ENCODE assay signal across 1 cellular context in genomic region chr12:69585189-69586062, GRCh38.
A peak's percentile ranks its signal among the peaks of the same experiment; 100 is the strongest.
TF ChIP-seq lines count a peak whose summit lies in the region.

CCT2 (plus strand) TSS chr12:69585459; CDS start chr12:69585522, 63 bp downstream.

TF ChIP-seq in K562, 482 proteins besides CTCF, POLR2A, EP300 and RAD21 (continued from another document and continues in another):
- TF ChIP-seq SMC3 (conservative IDR thresholded peaks at IDR 0.05; ENCODE audit: insufficient read depth, low read depth, low read length): 0 out of 2 replicates have a peak, but pooled peaks have one; percentile 15
- TF ChIP-seq PHB2 (IDR thresholded peaks at IDR 0.05; ENCODE audit: low read depth): no peak
- TF ChIP-seq FIP1L1 (IDR thresholded peaks at IDR 0.05; ENCODE audit: low read depth, low read length, poor library complexity, severe bottlenecking): peak; percentile 88
- TF ChIP-seq ZNF146 (CRISPR knock-in tag; IDR thresholded peaks at IDR 0.05; ENCODE audit: unreplicated experiment): no peak
- TF ChIP-seq MAX (CRISPR knock-in tag; IDR thresholded peaks at IDR 0.05): peak; percentile 99
- TF ChIP-seq COPS2 (conservative IDR thresholded peaks at IDR 0.05): no peak
- no peak for TF ChIP-seq THAP7 (CRISPR knock-in tag; IDR thresholded peaks at IDR 0.05)
- no peak for TF ChIP-seq EHMT2 (IDR thresholded peaks at IDR 0.05)
- TF ChIP-seq FOXJ2 (tag; IDR thresholded peaks at IDR 0.05): no peak
- TF ChIP-seq HLTF (IDR thresholded peaks at IDR 0.05): peak; percentile 87
- TF ChIP-seq GTF2B (IDR thresholded peaks at IDR 0.05; ENCODE audit: extremely low read depth, insufficient read length): no peak
- no peak for TF ChIP-seq CHD4 (IDR thresholded peaks at IDR 0.05; ENCODE audit: insufficient read depth, insufficient replicate concordance, low read depth, low read length, poor library complexity, severe bottlenecking)
- peak; percentile 82 for TF ChIP-seq ZBTB12 (CRISPR knock-in tag; IDR thresholded peaks at IDR 0.05)
- TF ChIP-seq CREB3L1 (IDR thresholded peaks at IDR 0.05; ENCODE audit: borderline replicate concordance, low read depth): peak; percentile 53
- no peak for TF ChIP-seq RFX7 (CRISPR knock-in tag; IDR thresholded peaks at IDR 0.05)
- no peak for TF ChIP-seq TFE3 (CRISPR knock-in tag; IDR thresholded peaks at IDR 0.05)
- TF ChIP-seq RAD51 (IDR thresholded peaks at IDR 0.05; ENCODE audit: borderline replicate concordance, low read depth): 0 out of 2 replicates have a peak, but pooled peaks have one; percentile 15
- TF ChIP-seq ZNF239 (CRISPR knock-in tag; IDR thresholded peaks at IDR 0.05): no peak
- TF ChIP-seq ELK3 (CRISPR knock-in tag; IDR thresholded peaks at IDR 0.05): no peak
- no peak for TF ChIP-seq RBM15 (IDR thresholded peaks at IDR 0.05; ENCODE audit: insufficient read depth, low read length)
- no peak; the same call in none of the 2 replicates for TF ChIP-seq FOXP4 (CRISPR knock-in tag; IDR thresholded peaks at IDR 0.05; ENCODE audit: borderline replicate concordance)
- no peak for TF ChIP-seq ZNF778 (CRISPR knock-in tag; IDR thresholded peaks at IDR 0.05)
- peak; percentile 72 for TF ChIP-seq PKNOX1 (IDR thresholded peaks at IDR 0.05)
- no peak for TF ChIP-seq BRF1 (IDR thresholded peaks at IDR 0.05; ENCODE audit: borderline replicate concordance, extremely low read depth, insufficient read length)
- no peak for TF ChIP-seq ZNF347 (CRISPR knock-in tag; IDR thresholded peaks at IDR 0.05; ENCODE audit: low read depth)
- TF ChIP-seq BCOR (IDR thresholded peaks at IDR 0.05): peak; percentile 73
- no peak for TF ChIP-seq SP2 (IDR thresholded peaks at IDR 0.05; ENCODE audit: extremely low read depth, low read depth, low read length, poor library complexity, severe bottlenecking)
- TF ChIP-seq ZNF512 (tag; IDR thresholded peaks at IDR 0.05): no peak
- no peak for TF ChIP-seq CCAR2 (IDR thresholded peaks at IDR 0.05; ENCODE audit: low read depth, low read length)
- no peak for TF ChIP-seq ZNF384 (IDR thresholded peaks at IDR 0.05; ENCODE audit: low read depth, low read length)
- no peak for TF ChIP-seq ETV6 (IDR thresholded peaks at IDR 0.05; ENCODE audit: borderline replicate concordance in 1 of 2, low read depth in 2 of 2, low read length in 1 of 2)
- no peak for TF ChIP-seq ETV6 (CRISPR knock-in tag; IDR thresholded peaks at IDR 0.05; ENCODE audit: borderline replicate concordance)
- peak; percentile 79; the same call in 1 of the 2 replicates for TF ChIP-seq NR4A1 (CRISPR knock-in tag; IDR thresholded peaks at IDR 0.05)
- TF ChIP-seq NR4A1 (tag; IDR thresholded peaks at IDR 0.05): peak; percentile 56; the same call in 1 of the 2 replicates
- TF ChIP-seq ZNF696 (CRISPR knock-in tag; conservative IDR thresholded peaks at IDR 0.05): no peak
- no peak for TF ChIP-seq NFYB (IDR thresholded peaks at IDR 0.05; ENCODE audit: extremely low read depth, insufficient read length)
- TF ChIP-seq XRCC4 (IDR thresholded peaks at IDR 0.05; ENCODE audit: extremely low read depth, insufficient read depth, insufficient read length): no peak
- TF ChIP-seq HDAC3 (IDR thresholded peaks at IDR 0.05; ENCODE audit: borderline replicate concordance, partially characterized antibody): no peak
- no peak for TF ChIP-seq ZNF699 (CRISPR knock-in tag; IDR thresholded peaks at IDR 0.05; ENCODE audit: insufficient replicate concordance)
- TF ChIP-seq ZNF212 (CRISPR knock-in tag; IDR thresholded peaks at IDR 0.05): no peak
- TF ChIP-seq RBBP5 (IDR thresholded peaks at IDR 0.05; ENCODE audit: borderline replicate concordance, insufficient read depth, low read length, poor library complexity, severe bottlenecking): peak; percentile 92
- TF ChIP-seq POLR2B (IDR thresholded peaks at IDR 0.05; ENCODE audit: low read depth, partially characterized antibody): peak; percentile 98
- no peak for TF ChIP-seq GATA2 (CRISPR knock-in tag; IDR thresholded peaks at IDR 0.05)
- no peak for TF ChIP-seq ZFP36 (IDR thresholded peaks at IDR 0.05; ENCODE audit: low read depth, low read length, partially characterized antibody)
- TF ChIP-seq ZNF436 (CRISPR knock-in tag; IDR thresholded peaks at IDR 0.05): no peak
- TF ChIP-seq NKRF (IDR thresholded peaks at IDR 0.05; ENCODE audit: borderline replicate concordance): peak; percentile 100
- TF ChIP-seq TEAD2 (tag; IDR thresholded peaks at IDR 0.05): no peak
- no peak for TF ChIP-seq KDM2B (CRISPR knock-in tag; IDR thresholded peaks at IDR 0.05)
- TF ChIP-seq TAF7 (tag; IDR thresholded peaks at IDR 0.05): peak; percentile 93
- TF ChIP-seq UBTF (IDR thresholded peaks at IDR 0.05; ENCODE audit: borderline replicate concordance in 1 of 2, low read depth in 2 of 2, low read length in 2 of 2): no peak
- TF ChIP-seq RBM14 (IDR thresholded peaks at IDR 0.05; ENCODE audit: borderline replicate concordance, insufficient read depth, low read depth, low read length): no peak
- no peak for TF ChIP-seq HNRNPLL (IDR thresholded peaks at IDR 0.05; ENCODE audit: low read depth, low read length, poor library complexity, severe bottlenecking)
